ENCODE assay signal across 39 cellular contexts in the genomic region with DNA sequence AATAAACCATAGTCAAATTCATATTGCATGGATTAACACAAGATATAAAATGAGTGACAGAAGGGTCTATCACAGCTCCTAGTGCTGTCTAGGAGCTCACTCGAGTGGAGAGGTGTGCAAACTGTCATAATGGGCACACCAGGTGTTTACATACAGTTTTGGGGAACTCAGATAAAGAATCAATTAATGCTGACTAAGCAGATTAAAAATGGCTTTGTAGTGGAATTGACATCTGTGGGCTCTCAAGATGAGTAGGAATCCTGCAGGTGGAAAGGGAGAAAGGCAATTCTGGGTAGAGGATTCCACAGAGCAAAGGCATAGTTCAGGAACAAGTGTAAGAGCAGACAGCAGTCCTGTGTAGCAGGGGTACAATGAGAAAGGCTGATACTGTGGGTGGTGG.
"Had no signal": no experiment of that assay in that cellular context is flagged by ENCODE, and none has a peak within 500 bp of the region (broad histone marks: within the 10 kb centered on the region; RNA-seq: fewer than 3 reads in every experiment).

No MANE protein-coding gene starts in this region.

- H3K27ac Mint-ChIP-seq: activated B cell treated with CpG ODN at 0.5 μM for 24 hours; activated CD4-positive, alpha-beta memory T cell treated with anti-CD3 and anti-CD28 coated beads, Interleukin-2, amount 10 ng/mL, durations not matched to agents 7 days and 5 days; activated CD8-positive, alpha-beta memory T cell treated with anti-CD3 and anti-CD28 coated beads, Interleukin-2, amount 10 ng/mL, durations not matched to agents 7 days and 5 days; activated naive CD4-positive, alpha-beta T cell treated with anti-CD3 and anti-CD28 coated beads, Interleukin-2, amount 50 U/mL, for 24 hours; activated naive CD8-positive, alpha-beta T cell treated with anti-CD3 and anti-CD28 coated beads, Interleukin-2, amount 10 ng/mL, durations not matched to agents 7 days and 5 days; activated T-cell treated with anti-CD3 and anti-CD28 coated beads, Interleukin-2, amount 50 U/mL, for 72 hours; activated T-helper 17 cell treated with anti-CD3 and anti-CD28 coated beads, Interleukin-2, amount 50 U/mL, for 72 hours; T-cell; T-helper 17 cell had no signal

- ATAC-seq: activated CD8-positive, alpha-beta memory T cell treated with anti-CD3 and anti-CD28 coated beads, Interleukin-2, amount 10 ng/mL, durations not matched to agents 7 days and 5 days; activated T-cell treated with anti-CD3 and anti-CD28 coated beads, Interleukin-2, amount 50 U/mL, for 72 hours; activated T-helper 17 cell treated with anti-CD3 and anti-CD28 coated beads, Interleukin-2, amount 50 U/mL, for 72 hours; Right ventricle myocardium inferior; SK-N-SH treated with all-trans-retinoic acid at 6 μM for 48 hours; T-cell; T-helper 17 cell had no signal

- H3K4me1 Mint-ChIP-seq: activated B cell treated with CpG ODN at 0.5 μM for 24 hours; activated CD4-positive, alpha-beta memory T cell treated with anti-CD3 and anti-CD28 coated beads, Interleukin-2, amount 10 ng/mL, durations not matched to agents 7 days and 5 days; activated CD8-positive, alpha-beta memory T cell treated with anti-CD3 and anti-CD28 coated beads, Interleukin-2, amount 10 ng/mL, durations not matched to agents 7 days and 5 days; activated naive CD4-positive, alpha-beta T cell treated with anti-CD3 and anti-CD28 coated beads, Interleukin-2, amount 50 U/mL, for 24 hours; activated naive CD8-positive, alpha-beta T cell treated with anti-CD3 and anti-CD28 coated beads, Interleukin-2, amount 10 ng/mL, durations not matched to agents 7 days and 5 days; activated T-helper 17 cell treated with anti-CD3 and anti-CD28 coated beads, Interleukin-2, amount 50 U/mL, for 72 hours; central memory CD8-positive, alpha-beta T cell; T-cell; T-helper 17 cell had no signal

- DNase-seq: activated B cell treated with CpG ODN at 0.5 μM for 24 hours; activated CD4-positive, alpha-beta memory T cell treated with anti-CD3 and anti-CD28 coated beads, Interleukin-2, amount 10 ng/mL, durations not matched to agents 7 days and 5 days; activated CD4-positive, alpha-beta T cell treated with anti-CD3 and anti-CD28 coated beads for 48 hours; activated CD4-positive, CD25-positive, alpha-beta regulatory T cell treated with anti-CD3 and anti-CD28 coated beads, Interleukin-2, amount 50 U/mL, for 72 hours; activated CD8-positive, alpha-beta memory T cell treated with anti-CD3 and anti-CD28 coated beads for 24 hours; activated CD8-positive, alpha-beta memory T cell treated with anti-CD3 and anti-CD28 coated beads, Interleukin-2, amount 10 ng/mL, durations not matched to agents 7 days and 5 days; activated CD8-positive, alpha-beta memory T cell treated with anti-CD3 and anti-CD28 coated beads, Interleukin-2, amount 50 U/mL, for 48 hours; activated effector memory CD4-positive, alpha-beta T cell treated with anti-CD3 and anti-CD28 coated beads, Interleukin-2, amount 50 U/mL, for 16 hours; activated naive CD4-positive, alpha-beta T cell; activated naive CD8-positive, alpha-beta T cell treated with anti-CD3 and anti-CD28 coated beads, Interleukin-2, amount 10 ng/mL, durations not matched to agents 7 days and 5 days; activated T-cell treated with anti-CD3 and anti-CD28 coated beads, Interleukin-2, amount 50 U/mL, for 72 hours; amygdala; colonic mucosa; Karpas-422; NCI-H1105; NCI-H1436 treated with DMSO at 0.1 percent for 48 hours; NCI-H1694 treated with DMSO at 0.1 percent for 48 hours; NCI-H2029; NCI-H2171 treated with DMSO at 0.1 percent for 48 hours; NCI-H2227 treated with DMSO at 0.1 percent for 48 hours; NCI-H446; NCI-H510A treated with DMSO at 0.1 percent for 48 hours; NCI-H748 treated with DMSO at 0.1 percent for 48 hours; NK-92 treated with Interleukin-12 subunit alpha and Interleukin-12 subunit beta, amount 100 ng/mL, for 24 hours; PC-9; SIG-M5; T-cell; T-helper 17 cell; T-helper 9 cell had no signal

- H3K9me3 ChIP-seq: ascending aorta, colonic mucosa had no signal

- H3K36me3 Mint-ChIP-seq: activated CD8-positive, alpha-beta memory T cell treated with anti-CD3 and anti-CD28 coated beads, Interleukin-2, amount 10 ng/mL, durations not matched to agents 7 days and 5 days; activated naive CD4-positive, alpha-beta T cell treated with anti-CD3 and anti-CD28 coated beads, Interleukin-2, amount 50 U/mL, for 24 hours; activated naive CD8-positive, alpha-beta T cell treated with anti-CD3 and anti-CD28 coated beads, Interleukin-2, amount 10 ng/mL, durations not matched to agents 7 days and 5 days; T-cell had no signal

- H3K9me3 Mint-ChIP-seq: activated B cell treated with CpG ODN at 0.5 μM for 24 hours; activated CD4-positive, alpha-beta memory T cell treated with anti-CD3 and anti-CD28 coated beads, Interleukin-2, amount 10 ng/mL, durations not matched to agents 7 days and 5 days; activated naive CD4-positive, alpha-beta T cell treated with anti-CD3 and anti-CD28 coated beads, Interleukin-2, amount 50 U/mL, for 24 hours; activated naive CD8-positive, alpha-beta T cell treated with anti-CD3 and anti-CD28 coated beads, Interleukin-2, amount 10 ng/mL, durations not matched to agents 7 days and 5 days; activated T-cell treated with anti-CD3 and anti-CD28 coated beads, Interleukin-2, amount 50 U/mL, for 72 hours; activated T-helper 17 cell treated with anti-CD3 and anti-CD28 coated beads, Interleukin-2, amount 50 U/mL, for 72 hours; central memory CD8-positive, alpha-beta T cell; T-cell had no signal

- H3K36me3 ChIP-seq: ascending aorta, cardiac muscle cell, colonic mucosa had no signal

- H3K4me1 ChIP-seq: ascending aorta, colonic mucosa had no signal

- H3K27me3 Mint-ChIP-seq: activated CD4-positive, alpha-beta memory T cell treated with anti-CD3 and anti-CD28 coated beads, Interleukin-2, amount 10 ng/mL, durations not matched to agents 7 days and 5 days; activated naive CD8-positive, alpha-beta T cell treated with anti-CD3 and anti-CD28 coated beads, Interleukin-2, amount 10 ng/mL, durations not matched to agents 7 days and 5 days; central memory CD8-positive, alpha-beta T cell had no signal

- H3K4me2 ChIP-seq: PC-9 had no signal

- H3K27me3 ChIP-seq: ascending aorta, cardiac muscle cell, colonic mucosa had no signal

- FAIRE-seq: RCC 7860 had no signal

- H2AFZ ChIP-seq: PC-9 had no signal

- H3K4me3 Mint-ChIP-seq: activated B cell treated with CpG ODN at 0.5 μM for 24 hours; activated CD4-positive, alpha-beta memory T cell treated with anti-CD3 and anti-CD28 coated beads, Interleukin-2, amount 10 ng/mL, durations not matched to agents 7 days and 5 days; activated CD8-positive, alpha-beta memory T cell treated with anti-CD3 and anti-CD28 coated beads, Interleukin-2, amount 10 ng/mL, durations not matched to agents 7 days and 5 days; activated naive CD4-positive, alpha-beta T cell treated with anti-CD3 and anti-CD28 coated beads, Interleukin-2, amount 50 U/mL, for 24 hours; activated naive CD8-positive, alpha-beta T cell treated with anti-CD3 and anti-CD28 coated beads, Interleukin-2, amount 10 ng/mL, durations not matched to agents 7 days and 5 days; activated T-cell treated with anti-CD3 and anti-CD28 coated beads, Interleukin-2, amount 50 U/mL, for 72 hours; activated T-helper 17 cell treated with anti-CD3 and anti-CD28 coated beads, Interleukin-2, amount 50 U/mL, for 72 hours; central memory CD8-positive, alpha-beta T cell; T-cell; T-helper 17 cell had no signal

- H3K4me3 ChIP-seq: ascending aorta, cardiac muscle cell, colonic mucosa, PC-9 had no signal

- H3K27ac ChIP-seq: ascending aorta, cardiac muscle cell, colonic mucosa, PC-9, RWPE1, VCaP had no signal
